In genomic region chr14:31080489-31080888, GRCh38 we compare ENCODE assay signal across 24 cellular contexts.
"Had no signal": no experiment of that assay in that cellular context is flagged by ENCODE, and none has a peak within 500 bp of the region (broad histone marks: within the 10 kb centered on the region; RNA-seq: fewer than 3 reads in every experiment).

No MANE protein-coding gene starts in this region.

- H3K36me3 ChIP-seq: ovary, thoracic aorta, WERI-Rb-1 had no signal

- H3K9me3 Mint-ChIP-seq: activated naive CD4-positive, alpha-beta T cell treated with anti-CD3 and anti-CD28 coated beads, Interleukin-2, amount 50 U/mL, for 72 hours; naive thymus-derived CD4-positive, alpha-beta T cell; stimulated activated naive B cell treated with anti-CD40 and anti-IgM and Interleukin-4, amounts not matched to agents 10 μg/mL and 1 μg/mL and 100 μg/mL, for 72 hours had no signal

- H3K36me3 Mint-ChIP-seq: activated naive CD4-positive, alpha-beta T cell treated with anti-CD3 and anti-CD28 coated beads, Interleukin-2, amount 50 U/mL, for 72 hours had no signal

- DNase-seq: activated CD4-positive, alpha-beta T cell treated with anti-CD3 and anti-CD28 coated beads for 1 hour; activated CD8-positive, alpha-beta memory T cell treated with anti-CD3 and anti-CD28 coated beads, Interleukin-2, amount 50 U/mL, for 48 hours; activated effector memory CD4-positive, alpha-beta T cell treated with anti-CD3 and anti-CD28 coated beads, Interleukin-2, amount 50 U/mL, for 16 hours; activated T-cell treated with anti-CD3 and anti-CD28 coated beads, Interleukin-2, amount 50 U/mL, for 48 hours; cerebellar nuclear complex; cortex of kidney; effector CD4-positive, alpha-beta T cell; hypothalamus; islet precursor cell; naive thymus-derived CD4-positive, alpha-beta T cell; ovary; psoas muscle; right cardiac atrium; stimulated activated naive B cell treated with anti-CD40 and anti-IgM and Interleukin-4, amounts not matched to agents 10 μg/mL and 1 μg/mL and 100 μg/mL, for 72 hours; SW 1271; T-helper 2 cell; upper lobe of right lung; WERI-Rb-1 had no signal

- FAIRE-seq: bronchial epithelial cell, endothelial cell of umbilical vein had no signal

- H3K4me3 ChIP-seq: lung, ovary, psoas muscle, thoracic aorta, upper lobe of right lung had no signal

- H3K4me1 ChIP-seq: upper lobe of right lung had no signal

- H3K27me3 Mint-ChIP-seq: naive thymus-derived CD4-positive, alpha-beta T cell; stimulated activated naive B cell treated with anti-CD40 and anti-IgM and Interleukin-4, amounts not matched to agents 10 μg/mL and 1 μg/mL and 100 μg/mL, for 72 hours had no signal

- H3K4me3 Mint-ChIP-seq: naive thymus-derived CD4-positive, alpha-beta T cell; stimulated activated naive B cell treated with anti-CD40 and anti-IgM and Interleukin-4, amounts not matched to agents 10 μg/mL and 1 μg/mL and 100 μg/mL, for 72 hours had no signal

- H3K27ac Mint-ChIP-seq: activated naive CD4-positive, alpha-beta T cell treated with anti-CD3 and anti-CD28 coated beads, Interleukin-2, amount 50 U/mL, for 72 hours; stimulated activated naive B cell treated with anti-CD40 and anti-IgM and Interleukin-4, amounts not matched to agents 10 μg/mL and 1 μg/mL and 100 μg/mL, for 72 hours had no signal

- H3K27ac ChIP-seq: ovary, psoas muscle, thoracic aorta, upper lobe of right lung, WERI-Rb-1 had no signal

- ATAC-seq: activated naive CD4-positive, alpha-beta T cell treated with anti-CD3 and anti-CD28 coated beads, Interleukin-2, amount 50 U/mL, for 72 hours; left lobe of liver; naive thymus-derived CD4-positive, alpha-beta T cell; psoas muscle; stimulated activated naive B cell treated with anti-CD40 and anti-IgM and Interleukin-4, amounts not matched to agents 10 μg/mL and 1 μg/mL and 100 μg/mL, for 72 hours; upper lobe of right lung had no signal

- H3K9me3 ChIP-seq: ovary, psoas muscle, thoracic aorta, upper lobe of right lung had no signal

- H3K27me3 ChIP-seq: ovary, upper lobe of right lung had no signal

- H3K4me1 Mint-ChIP-seq: naive thymus-derived CD4-positive, alpha-beta T cell had no signal
